Comparison of ENCODE assay signal across 8 cellular contexts in genomic region chr1:168227620-168228019, GRCh38.
DNase-seq lines count a peak whose midpoint lies in the region; ATAC-seq and TF ChIP-seq lines count a peak whose summit lies in the region.

No MANE protein-coding gene starts in this region.

- H3K4me3 Mint-ChIP-seq in nephron progenitor cell, result peak overlapping the region; percentile 92

- peaks cover 21% of the 10 kb centered on the region for H3K9me3 Mint-ChIP-seq in nephron progenitor cell

- H3K4me3 ChIP-seq in astrocyte of the spinal cord (ENCODE audit: low read depth, low read length), result peak overlapping the region; percentile 87

- ATAC-seq in HG03064 (IDR thresholded peaks at IDR 0.05; ENCODE audit: low read depth, unreplicated experiment) (peak; percentile 25), GM18505 (IDR thresholded peaks at IDR 0.05; ENCODE audit: unreplicated experiment) (no peak), HG03457 (IDR thresholded peaks at IDR 0.05; ENCODE audit: unreplicated experiment) (no peak)

- in situ Hi-C loops in astrocyte of the spinal cord (cut with HindIII; ENCODE audit: low sequenced_read_pairs), result no loop called here

- no peak overlapping the region for H3K27ac Mint-ChIP-seq in nephron progenitor cell

- H3K4me1 Mint-ChIP-seq in nephron progenitor cell, result peaks cover 63% of the 10 kb centered on the region

- TF ChIP-seq CTCF in astrocyte of the spinal cord (IDR thresholded peaks at IDR 0.05; ENCODE audit: low read depth, low read length) (no peak), nephron progenitor cell (IDR thresholded peaks at IDR 0.05) (no peak)

- no peak for TF ChIP-seq POLR2A in GM18505 (IDR thresholded peaks at IDR 0.05; ENCODE audit: borderline replicate concordance, extremely low read depth, insufficient read depth, insufficient read length)

- no peaks in the 10 kb centered on the region for H3K27me3 Mint-ChIP-seq in nephron progenitor cell (ENCODE audit: low read depth, poor library complexity)

- H3K36me3 Mint-ChIP-seq in nephron progenitor cell (ENCODE audit: low read depth), result peaks cover 30% of the 10 kb centered on the region

- DNase-seq in ELR (ENCODE audit: low read depth), result peak; percentile 52
- DNase-seq in astrocyte of the spinal cord (ENCODE audit: low read depth, low spot score), result peak; percentile 45
- no peak for DNase-seq in nephron progenitor cell
- DNase-seq in effector CD4-positive, alpha-beta T cell, result no peak
- DNase-seq in SHP77 treated with DMSO at 0.1 percent for 48 hours (lab: John Stamatoyannopoulos, UW), result no peak

Comparison
In these comparisons a context has a peak if more than half of its experiments do, and no peak if none do; other contexts are left out.
1. DNase-seq: peak in ELR (single experiment) and astrocyte of the spinal cord (single experiment); none in nephron progenitor cell (single experiment), effector CD4-positive, alpha-beta T cell (single experiment) and SHP77 treated with DMSO at 0.1 percent for 48 hours (single experiment).